ENCODE assay signal across 3 cellular contexts in genomic region chr9:87592554-87593394, GRCh38.
TF ChIP-seq lines count a peak whose summit lies in the region.

No MANE protein-coding gene starts in this region.

TF ChIP-seq in liver, 16 proteins besides CTCF, POLR2A, EP300 and RAD21 (continued from another document):
- TF ChIP-seq EGR1 (IDR thresholded peaks at IDR 0.05; ENCODE audit: low read depth in 2 of 2), result no peak
- TF ChIP-seq SP1 (IDR thresholded peaks at IDR 0.05), result no peak
- no peak for TF ChIP-seq FOXA2 (IDR thresholded peaks at IDR 0.05)
- TF ChIP-seq FOXA1 (IDR thresholded peaks at IDR 0.05), result no peak
- TF ChIP-seq JUND (IDR thresholded peaks at IDR 0.05), result peak; percentile 41 to 50
- peak; percentile 71 for TF ChIP-seq NR2F2 (IDR thresholded peaks at IDR 0.05)
- TF ChIP-seq, protein P1, sequence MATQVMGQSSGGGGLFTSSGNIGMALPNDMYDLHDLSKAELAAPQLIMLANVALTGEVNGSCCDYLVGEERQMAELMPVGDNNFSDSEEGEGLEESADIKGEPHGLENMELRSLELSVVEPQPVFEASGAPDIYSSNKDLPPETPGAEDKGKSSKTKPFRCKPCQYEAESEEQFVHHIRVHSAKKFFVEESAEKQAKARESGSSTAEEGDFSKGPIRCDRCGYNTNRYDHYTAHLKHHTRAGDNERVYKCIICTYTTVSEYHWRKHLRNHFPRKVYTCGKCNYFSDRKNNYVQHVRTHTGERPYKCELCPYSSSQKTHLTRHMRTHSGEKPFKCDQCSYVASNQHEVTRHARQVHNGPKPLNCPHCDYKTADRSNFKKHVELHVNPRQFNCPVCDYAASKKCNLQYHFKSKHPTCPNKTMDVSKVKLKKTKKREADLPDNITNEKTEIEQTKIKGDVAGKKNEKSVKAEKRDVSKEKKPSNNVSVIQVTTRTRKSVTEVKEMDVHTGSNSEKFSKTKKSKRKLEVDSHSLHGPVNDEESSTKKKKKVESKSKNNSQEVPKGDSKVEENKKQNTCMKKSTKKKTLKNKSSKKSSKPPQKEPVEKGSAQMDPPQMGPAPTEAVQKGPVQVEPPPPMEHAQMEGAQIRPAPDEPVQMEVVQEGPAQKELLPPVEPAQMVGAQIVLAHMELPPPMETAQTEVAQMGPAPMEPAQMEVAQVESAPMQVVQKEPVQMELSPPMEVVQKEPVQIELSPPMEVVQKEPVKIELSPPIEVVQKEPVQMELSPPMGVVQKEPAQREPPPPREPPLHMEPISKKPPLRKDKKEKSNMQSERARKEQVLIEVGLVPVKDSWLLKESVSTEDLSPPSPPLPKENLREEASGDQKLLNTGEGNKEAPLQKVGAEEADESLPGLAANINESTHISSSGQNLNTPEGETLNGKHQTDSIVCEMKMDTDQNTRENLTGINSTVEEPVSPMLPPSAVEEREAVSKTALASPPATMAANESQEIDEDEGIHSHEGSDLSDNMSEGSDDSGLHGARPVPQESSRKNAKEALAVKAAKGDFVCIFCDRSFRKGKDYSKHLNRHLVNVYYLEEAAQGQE (IDR thresholded peaks at IDR 0.05), result no peak
- TF ChIP-seq, protein P2, sequence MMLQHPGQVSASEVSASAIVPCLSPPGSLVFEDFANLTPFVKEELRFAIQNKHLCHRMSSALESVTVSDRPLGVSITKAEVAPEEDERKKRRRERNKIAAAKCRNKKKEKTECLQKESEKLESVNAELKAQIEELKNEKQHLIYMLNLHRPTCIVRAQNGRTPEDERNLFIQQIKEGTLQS (IDR thresholded peaks at IDR 0.05), result no peak
- TF ChIP-seq GABPA (IDR thresholded peaks at IDR 0.05 in 1 of 2, conservative IDR thresholded peaks at IDR 0.05 in 1 of 2), result no peak
- TF ChIP-seq RXRA (IDR thresholded peaks at IDR 0.05), result peak; percentile 12 to 27
- peak; percentile 51 for TF ChIP-seq MAX (IDR thresholded peaks at IDR 0.05)
- peak; percentile 25 to 28 for TF ChIP-seq HNF4A (conservative IDR thresholded peaks at IDR 0.05)

TF ChIP-seq in HepG2, 621 proteins besides CTCF, POLR2A, EP300 and RAD21 (continued from another document):
- TF ChIP-seq TRAFD1 (CRISPR knock-in tag; IDR thresholded peaks at IDR 0.05; ENCODE audit: borderline replicate concordance) (no peak), TGIF2 (CRISPR knock-in tag; IDR thresholded peaks at IDR 0.05) (no peak), FLYWCH1 (CRISPR knock-in tag; IDR thresholded peaks at IDR 0.05) (no peak)

TF ChIP-seq in endothelial cell of umbilical vein, 7 proteins besides CTCF, POLR2A, EP300 and RAD21 (continued from another document):
- TF ChIP-seq POLR2AphosphoS5 (IDR thresholded peaks at IDR 0.05; ENCODE audit: insufficient read depth, low read depth, low read length) (no peak), GATA2 (IDR thresholded peaks at IDR 0.05; ENCODE audit: insufficient read depth, insufficient read length, low read depth, low read length) (no peak), JUN (IDR thresholded peaks at IDR 0.05; ENCODE audit: borderline replicate concordance, insufficient read depth, insufficient read length, low read depth) (no peak), MYC (IDR thresholded peaks at IDR 0.05; ENCODE audit: low read depth, low read length) (no peak), FOS (IDR thresholded peaks at IDR 0.05; ENCODE audit: borderline replicate concordance, insufficient read depth, low read length) (no peak)
